Comparison of ENCODE assay signal across 8 cellular contexts in genomic region chr1:227542153-227543120, GRCh38. TPM values are rescaled to one million over a fixed set of nuclear protein-coding genes. Genes with fewer than 3 reads are reported as not detected.
A peak's percentile ranks its signal among the peaks of the same experiment; 100 is the strongest.
DNase-seq lines count a peak whose midpoint lies in the region; ATAC-seq and TF ChIP-seq lines count a peak whose summit lies in the region.

No MANE protein-coding gene starts in this region.

- CTCF ChIA-PET in PC-3 (lab: Charles Lee), result interaction anchor here (0.6 to 1.2 kb wide), 10 partner anchors 9 to 266 kb away, joined by 3 to 10 read pairs (median 4); partner anchors contain the start of gene ZNF678

- H3K27me3 ChIP-seq in PC-3 (ENCODE audit: low read length), result no peaks in the 10 kb centered on the region

- H3K36me3 Mint-ChIP-seq in neural crest cell (ENCODE audit: low read depth), result no peaks in the 10 kb centered on the region
- no peaks in the 10 kb centered on the region for H3K36me3 Mint-ChIP-seq in stimulated activated naive CD8-positive, alpha-beta T cell treated with anti-CD3 and anti-CD28 coated beads, Interleukin-15, Interleukin-2, amounts not matched to agents 100 ng/mL and 50 ng/mL, for 24 hours (ENCODE audit: low read depth)

- POLR2A ChIA-PET in PC-3 (lab: Charles Lee; ENCODE audit: unreplicated experiment), result interaction anchor here (0.5 to 0.7 kb wide), 2 partner anchors 154 to 728 kb away, joined by 3 to 4 read pairs; no protein-coding TSS in a partner anchor

- no peaks in the 10 kb centered on the region for H3K79me2 ChIP-seq in PC-3 (ENCODE audit: low read length)

- H3K9me2 ChIP-seq in PC-3 (replicated peaks; ENCODE audit: low read length), result no peaks in the 10 kb centered on the region

- no peaks in the 10 kb centered on the region for H4K20me1 ChIP-seq in PC-3 (ENCODE audit: low read length)

- no peaks in the 10 kb centered on the region for H3F3A ChIP-seq in PC-3 (ENCODE audit: low read length, unreplicated experiment)

- H3K27me3 Mint-ChIP-seq in neural crest cell (ENCODE audit: low read depth), result no peaks in the 10 kb centered on the region
- H3K27me3 Mint-ChIP-seq in stimulated activated naive CD8-positive, alpha-beta T cell treated with anti-CD3 and anti-CD28 coated beads, Interleukin-15, Interleukin-2, amounts not matched to agents 100 ng/mL and 50 ng/mL, for 24 hours, result no peaks in the 10 kb centered on the region

- peak; percentile 99 for ATAC-seq in GM19467 (IDR thresholded peaks at IDR 0.05; ENCODE audit: unreplicated experiment)
- peak; percentile 95 for ATAC-seq in PC-3

- H3K9me3 Mint-ChIP-seq in neural crest cell, result no peaks in the 10 kb centered on the region
- H3K9me3 Mint-ChIP-seq in stimulated activated naive CD8-positive, alpha-beta T cell treated with anti-CD3 and anti-CD28 coated beads, Interleukin-15, Interleukin-2, amounts not matched to agents 100 ng/mL and 50 ng/mL, for 24 hours, result no peaks in the 10 kb centered on the region

- H3K4me2 ChIP-seq in PC-3 (ENCODE audit: low read length), result peak overlapping the region; percentile 81

- H3K4me1 Mint-ChIP-seq in neural crest cell, result peaks cover 10% of the 10 kb centered on the region
- peaks cover 9% of the 10 kb centered on the region for H3K4me1 Mint-ChIP-seq in stimulated activated naive CD8-positive, alpha-beta T cell treated with anti-CD3 and anti-CD28 coated beads, Interleukin-15, Interleukin-2, amounts not matched to agents 100 ng/mL and 50 ng/mL, for 24 hours (ENCODE audit: low read depth)

- peak overlapping the region; percentile 57 for H3K27ac Mint-ChIP-seq in neural crest cell (ENCODE audit: unreplicated experiment)
- H3K27ac Mint-ChIP-seq in stimulated activated naive CD8-positive, alpha-beta T cell treated with anti-CD3 and anti-CD28 coated beads, Interleukin-15, Interleukin-2, amounts not matched to agents 100 ng/mL and 50 ng/mL, for 24 hours, result no peak overlapping the region

- intact Hi-C loops in PC-3 (cut with micrococcal nuclease), result loop anchor here (1.0 to 10.0 kb wide), 3 partner anchors 61 to 402 kb away; partner anchors contain the start of gene WNT9A

- TF ChIP-seq CTCF in PC-3 (conservative IDR thresholded peaks at IDR 0.05; ENCODE audit: low read depth, low read length) (peak; percentile 97), foreskin fibroblast (IDR thresholded peaks at IDR 0.05; ENCODE audit: low read depth, low read length) (peak; percentile 65), neural crest cell (conservative IDR thresholded peaks at IDR 0.05) (peak; percentile 99)

- peaks cover 10% of the 10 kb centered on the region; the same call in 1 of the 2 replicates for H3K4me1 ChIP-seq in PC-3 (ENCODE audit: insufficient read depth, low read length)

- peak overlapping the region; percentile 75 for H3K9ac ChIP-seq in PC-3 (ENCODE audit: low read length)

- H2AFZ ChIP-seq in PC-3 (ENCODE audit: low read length), result peak overlapping the region; percentile 82

- H3K4me3 ChIP-seq in PC-3 (ENCODE audit: low read length) (peak overlapping the region; percentile 66), foreskin fibroblast (ENCODE audit: low read depth in 1 of 2, low read length in 2 of 2) (peak overlapping the region; percentile 58 to 70)

- no peaks in the 10 kb centered on the region for H3K36me3 ChIP-seq in PC-3 (ENCODE audit: low read depth, low read length)

- no peak overlapping the region for H3K27ac ChIP-seq in PC-3 (ENCODE audit: low read length)

- H3K9me3 ChIP-seq in PC-3 (ENCODE audit: low read length), result no peaks in the 10 kb centered on the region

- TSS peak; percentile 96 for BruUV-seq in PC-3 (replicated peaks; lab: Mats Ljungman, UMichigan)

- DNase-seq in COLO668 (lab: John Stamatoyannopoulos, UW; ENCODE audit: unreplicated experiment) (peak; percentile 95), HPDE6-E6E7 (ENCODE audit: extremely low spot score) (peak; percentile 66), PC-3 (peak; percentile 98), foreskin fibroblast (peak; percentile 82 to 93), neural crest cell (ENCODE audit: low read depth, low spot score) (peak; percentile 89)
- DNase-seq in activated effector memory CD4-positive, alpha-beta T cell treated with Interleukin-2 at 50 U/mL for 16 hours, result peak; percentile 84

- peak overlapping the region; percentile 72 for H3K4me3 Mint-ChIP-seq in neural crest cell
- peak overlapping the region; percentile 52 for H3K4me3 Mint-ChIP-seq in stimulated activated naive CD8-positive, alpha-beta T cell treated with anti-CD3 and anti-CD28 coated beads, Interleukin-15, Interleukin-2, amounts not matched to agents 100 ng/mL and 50 ng/mL, for 24 hours

RNA-seq across cellular contexts. Expression of gene ZNF678, which starts 20.9 kb away (rescaled TPM):
- 22.6 and 25.3 TPM in 2 replicates for total RNA-seq in PC-3 (2014; rRNA removed)
- 26.6 and 29.9 TPM in 2 replicates for total RNA-seq in neural crest cell
